Comparison of ENCODE assay signal across 8 cellular contexts in genomic region chr10:73096041-73096451, GRCh38. TPM values are rescaled to one million over a fixed set of nuclear protein-coding genes. Genes with fewer than 3 reads are reported as not detected.
DNase-seq lines count a peak whose midpoint lies in the region; ATAC-seq lines count a peak whose summit lies in the region.

No MANE protein-coding gene starts in this region.

- WGBS in right cardiac atrium, result under 1% methylated on average over 29 of the region's 29 CpGs

- peaks cover 2% of the 10 kb centered on the region for H3K36me3 Mint-ChIP-seq in IgD-negative memory B cell
- peaks cover 11% of the 10 kb centered on the region for H3K36me3 Mint-ChIP-seq in T-helper 1 cell treated with Interleukin-12 subunit alpha and Interleukin-12 subunit beta and Interleukin-4 antibody, amounts not matched to agents 30 μg/mL and 1 μg/mL, for 36 hours (ENCODE audit: low read depth)

- H3K4me1 Mint-ChIP-seq in IgD-negative memory B cell, result peaks cover 17 to 43% (median 27%) of the 10 kb centered on the region in 3 donors
- peaks cover 35% of the 10 kb centered on the region for H3K4me1 Mint-ChIP-seq in T-helper 1 cell treated with Interleukin-12 subunit alpha and Interleukin-12 subunit beta and Interleukin-4 antibody, amounts not matched to agents 30 μg/mL and 1 μg/mL, for 36 hours (ENCODE audit: low read depth)

- intact Hi-C loops in right cardiac atrium (cut with DNase I), result loop anchor here in 2 of 4 donors (5.0 to 10.0 kb wide), 2 partner anchors 66 to 69 kb away; partner anchors contain the start of genes ECD (in 1 of the 2) and FAM149B1 (in 1 of the 2)
- intact Hi-C loops in sciatic nerve (cut with DNase I), result no loop called here

- H3K27me3 Mint-ChIP-seq in IgD-negative memory B cell, result no peaks in the 10 kb centered on the region
- H3K27me3 Mint-ChIP-seq in T-helper 1 cell treated with Interleukin-12 subunit alpha and Interleukin-12 subunit beta and Interleukin-4 antibody, amounts not matched to agents 30 μg/mL and 1 μg/mL, for 36 hours (ENCODE audit: low read depth), result no peaks in the 10 kb centered on the region

- H3K27ac Mint-ChIP-seq in IgD-negative memory B cell, result peak overlapping the region; percentile 92 to 97 (median 94)
- H3K27ac Mint-ChIP-seq in T-helper 1 cell treated with Interleukin-12 subunit alpha and Interleukin-12 subunit beta and Interleukin-4 antibody, amounts not matched to agents 30 μg/mL and 1 μg/mL, for 36 hours, result peak overlapping the region; percentile 95

- H3K4me3 ChIP-seq in right cardiac atrium (ENCODE audit: low read length), result peak overlapping the region; percentile 68

- H3K4me3 Mint-ChIP-seq in IgD-negative memory B cell, result peak overlapping the region; percentile 92 to 97 (median 96)
- peak overlapping the region; percentile 95 for H3K4me3 Mint-ChIP-seq in T-helper 1 cell treated with Interleukin-12 subunit alpha and Interleukin-12 subunit beta and Interleukin-4 antibody, amounts not matched to agents 30 μg/mL and 1 μg/mL, for 36 hours

- H3K9me3 ChIP-seq in right cardiac atrium (ENCODE audit: control insufficient read depth, low read length), result no peaks in the 10 kb centered on the region

- no peaks in the 10 kb centered on the region for H3K4me1 ChIP-seq in right cardiac atrium (ENCODE audit: control insufficient read depth, insufficient read depth, low read length)

- H3K27ac ChIP-seq in right cardiac atrium (ENCODE audit: low read length), result peak overlapping the region; percentile 93

- H3K9me3 Mint-ChIP-seq in IgD-negative memory B cell, result no peaks in the 10 kb centered on the region
- H3K9me3 Mint-ChIP-seq in T-helper 1 cell treated with Interleukin-12 subunit alpha and Interleukin-12 subunit beta and Interleukin-4 antibody, amounts not matched to agents 30 μg/mL and 1 μg/mL, for 36 hours, result no peaks in the 10 kb centered on the region

- no peaks in the 10 kb centered on the region for H3K27me3 ChIP-seq in right cardiac atrium (ENCODE audit: control insufficient read depth, insufficient read depth)

- DNase-seq in COLO668 (lab: John Stamatoyannopoulos, UW; ENCODE audit: unreplicated experiment), result peak; percentile 65
- peak; percentile 62 for DNase-seq in amniotic epithelial cell (ENCODE audit: low read depth)
- peak; percentile 76 to 88 (median 86) for DNase-seq in right cardiac atrium
- DNase-seq in sciatic nerve (ENCODE audit: low spot score), result peak; percentile 82

- peak; percentile 26 for ATAC-seq in GM21360 (IDR thresholded peaks at IDR 0.05; ENCODE audit: unreplicated experiment)
- peak; percentile 63 to 68 for ATAC-seq in right cardiac atrium
- ATAC-seq in sciatic nerve, result peak; percentile 69
- no peak for ATAC-seq in GM21526 (IDR thresholded peaks at IDR 0.05; ENCODE audit: low FRiP score, unreplicated experiment)

RNA-seq across cellular contexts. Expression of gene P4HA1, which starts 0.6 kb away (rescaled TPM):
- polyA plus RNA-seq in IgD-negative memory B cell (22.8 TPM), right cardiac atrium (21.8 TPM)
- total RNA-seq in right cardiac atrium (10 to 100 TPM; 37.4 to 55.8 (median 43.9) TPM), sciatic nerve (51.8 TPM)

RNA-seq across cellular contexts. Expression of gene NUDT13, which starts 14.2 kb away (rescaled TPM):
- polyA plus RNA-seq in IgD-negative memory B cell (1.3 TPM), right cardiac atrium (2.7 TPM)
- total RNA-seq in right cardiac atrium (1 to 10 TPM; 1.9 to 4.1 (median 2.8) TPM), sciatic nerve (2.2 TPM)
